1 cellular context compared by ENCODE assay signal in the genomic region with DNA sequence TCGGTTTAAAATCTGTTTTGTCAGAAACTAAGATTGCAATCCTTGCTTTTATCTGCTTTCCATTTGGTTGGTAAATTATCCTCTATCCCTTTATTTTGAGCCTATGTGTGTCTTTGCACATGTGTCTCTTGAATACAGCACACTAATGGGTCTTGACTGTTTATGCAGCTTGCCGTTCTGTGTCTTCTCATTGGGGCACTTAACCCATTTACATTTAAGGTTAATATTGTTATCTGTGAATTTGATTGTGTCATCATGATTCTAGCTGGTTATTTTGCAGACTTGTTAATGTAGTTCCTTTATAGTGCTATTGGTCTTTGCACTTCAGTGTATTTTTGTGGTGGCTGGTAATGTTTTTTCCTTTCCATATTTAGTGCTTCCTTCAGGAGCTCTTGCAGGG.
TF ChIP-seq lines count a peak whose summit lies in the region.

No MANE protein-coding gene starts in this region.

TF ChIP-seq in HEK293, 187 proteins besides CTCF, POLR2A, EP300 and RAD21 (continued from another document):
- TF ChIP-seq, protein P1, sequence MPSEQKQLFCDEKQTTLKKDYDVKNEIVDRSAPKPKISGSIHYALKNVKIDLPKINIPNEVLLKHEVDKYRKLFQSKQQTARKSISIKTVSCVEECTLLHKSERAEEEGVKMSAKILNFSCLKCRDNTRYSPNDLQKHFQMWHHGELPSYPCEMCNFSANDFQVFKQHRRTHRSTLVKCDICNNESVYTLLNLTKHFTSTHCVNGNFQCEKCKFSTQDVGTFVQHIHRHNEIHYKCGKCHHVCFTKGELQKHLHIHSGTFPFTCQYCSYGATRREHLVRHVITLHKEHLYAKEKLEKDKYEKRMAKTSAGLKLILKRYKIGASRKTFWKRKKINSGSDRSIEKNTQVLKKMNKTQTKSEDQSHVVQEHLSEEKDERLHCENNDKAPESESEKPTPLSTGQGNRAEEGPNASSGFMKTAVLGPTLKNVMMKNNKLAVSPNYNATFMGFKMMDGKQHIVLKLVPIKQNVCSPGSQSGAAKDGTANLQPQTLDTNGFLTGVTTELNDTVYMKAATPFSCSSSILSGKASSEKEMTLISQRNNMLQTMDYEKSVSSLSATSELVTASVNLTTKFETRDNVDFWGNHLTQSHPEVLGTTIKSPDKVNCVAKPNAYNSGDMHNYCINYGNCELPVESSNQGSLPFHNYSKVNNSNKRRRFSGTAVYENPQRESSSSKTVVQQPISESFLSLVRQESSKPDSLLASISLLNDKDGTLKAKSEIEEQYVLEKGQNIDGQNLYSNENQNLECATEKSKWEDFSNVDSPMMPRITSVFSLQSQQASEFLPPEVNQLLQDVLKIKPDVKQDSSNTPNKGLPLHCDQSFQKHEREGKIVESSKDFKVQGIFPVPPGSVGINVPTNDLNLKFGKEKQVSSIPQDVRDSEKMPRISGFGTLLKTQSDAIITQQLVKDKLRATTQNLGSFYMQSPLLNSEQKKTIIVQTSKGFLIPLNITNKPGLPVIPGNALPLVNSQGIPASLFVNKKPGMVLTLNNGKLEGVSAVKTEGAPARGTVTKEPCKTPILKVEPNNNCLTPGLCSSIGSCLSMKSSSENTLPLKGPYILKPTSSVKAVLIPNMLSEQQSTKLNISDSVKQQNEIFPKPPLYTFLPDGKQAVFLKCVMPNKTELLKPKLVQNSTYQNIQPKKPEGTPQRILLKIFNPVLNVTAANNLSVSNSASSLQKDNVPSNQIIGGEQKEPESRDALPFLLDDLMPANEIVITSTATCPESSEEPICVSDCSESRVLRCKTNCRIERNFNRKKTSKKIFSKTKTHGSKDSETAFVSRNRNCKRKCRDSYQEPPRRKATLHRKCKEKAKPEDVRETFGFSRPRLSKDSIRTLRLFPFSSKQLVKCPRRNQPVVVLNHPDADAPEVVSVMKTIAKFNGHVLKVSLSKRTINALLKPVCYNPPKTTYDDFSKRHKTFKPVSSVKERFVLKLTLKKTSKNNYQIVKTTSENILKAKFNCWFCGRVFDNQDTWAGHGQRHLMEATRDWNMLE (tag by site-specific recombination; conservative IDR thresholded peaks at IDR 0.05; ENCODE audit: low read depth) = no peak
